Comparison of ENCODE assay signal across 1 cellular context in the genomic region with DNA sequence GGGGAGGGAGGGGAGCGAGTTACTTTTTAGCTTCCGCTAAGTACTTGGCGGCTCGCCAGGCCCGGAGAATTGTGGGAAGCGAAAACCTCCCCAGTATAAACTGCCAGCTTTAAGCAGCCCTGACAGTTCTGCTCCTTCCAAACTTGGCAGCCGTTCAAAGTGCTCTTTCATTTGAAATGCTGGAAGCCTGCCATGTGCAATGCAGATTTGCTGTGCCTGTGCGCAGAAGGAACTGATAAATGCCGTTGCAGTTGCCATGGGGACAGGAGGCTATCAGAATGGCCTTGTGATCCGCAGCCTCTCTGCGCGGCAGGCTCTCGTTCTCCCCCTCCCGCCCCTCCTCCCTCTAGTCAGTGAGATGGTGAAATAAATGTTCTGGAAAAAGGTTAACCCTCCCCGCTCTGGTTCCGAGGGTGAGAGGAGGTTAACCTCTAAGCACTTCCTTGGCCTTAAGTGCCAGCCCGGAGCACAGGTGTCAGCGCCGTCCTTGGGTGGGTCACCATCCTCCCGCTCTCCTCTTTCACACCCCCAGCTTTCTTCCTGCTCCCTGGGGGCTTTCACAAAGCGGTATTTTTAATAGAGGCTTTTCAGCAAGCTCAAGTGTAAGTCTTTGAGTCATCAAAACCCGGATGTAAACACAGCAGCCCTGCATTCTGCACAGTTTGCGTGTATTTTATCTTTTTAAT.
TF ChIP-seq lines count a peak whose summit lies in the region.

No MANE protein-coding gene starts in this region.

TF ChIP-seq in K562, 482 proteins besides CTCF, POLR2A, EP300 and RAD21 (continued from another document):
- TF ChIP-seq, protein P1, sequence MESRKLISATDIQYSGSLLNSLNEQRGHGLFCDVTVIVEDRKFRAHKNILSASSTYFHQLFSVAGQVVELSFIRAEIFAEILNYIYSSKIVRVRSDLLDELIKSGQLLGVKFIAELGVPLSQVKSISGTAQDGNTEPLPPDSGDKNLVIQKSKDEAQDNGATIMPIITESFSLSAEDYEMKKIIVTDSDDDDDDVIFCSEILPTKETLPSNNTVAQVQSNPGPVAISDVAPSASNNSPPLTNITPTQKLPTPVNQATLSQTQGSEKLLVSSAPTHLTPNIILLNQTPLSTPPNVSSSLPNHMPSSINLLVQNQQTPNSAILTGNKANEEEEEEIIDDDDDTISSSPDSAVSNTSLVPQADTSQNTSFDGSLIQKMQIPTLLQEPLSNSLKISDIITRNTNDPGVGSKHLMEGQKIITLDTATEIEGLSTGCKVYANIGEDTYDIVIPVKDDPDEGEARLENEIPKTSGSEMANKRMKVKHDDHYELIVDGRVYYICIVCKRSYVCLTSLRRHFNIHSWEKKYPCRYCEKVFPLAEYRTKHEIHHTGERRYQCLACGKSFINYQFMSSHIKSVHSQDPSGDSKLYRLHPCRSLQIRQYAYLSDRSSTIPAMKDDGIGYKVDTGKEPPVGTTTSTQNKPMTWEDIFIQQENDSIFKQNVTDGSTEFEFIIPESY (CRISPR knock-in tag; IDR thresholded peaks at IDR 0.05): no peak; the same call in 1 of the 2 replicates
- TF ChIP-seq EGR1 (conservative IDR thresholded peaks at IDR 0.05): 0 out of 2 replicates have a peak, but pooled peaks have one; percentile 28
- no peak for TF ChIP-seq NELFE (IDR thresholded peaks at IDR 0.05; ENCODE audit: insufficient read depth, insufficient read length)
- TF ChIP-seq ZNF445 (CRISPR knock-in tag; IDR thresholded peaks at IDR 0.05; ENCODE audit: low read depth): 0 out of 2 replicates have a peak, but pooled peaks have one; percentile 46
- TF ChIP-seq TAF1 (IDR thresholded peaks at IDR 0.05; ENCODE audit: control insufficient read depth, extremely low read depth, insufficient read depth, low read length, severe bottlenecking): no peak
- no peak for TF ChIP-seq RBM22 (IDR thresholded peaks at IDR 0.05; ENCODE audit: low read depth, low read length, poor library complexity, severe bottlenecking)
- no peak for TF ChIP-seq MCM5 (IDR thresholded peaks at IDR 0.05; ENCODE audit: low read depth)
- peak; percentile 77 for TF ChIP-seq RBBP5 (IDR thresholded peaks at IDR 0.05; ENCODE audit: borderline replicate concordance, insufficient read depth, low read length, poor library complexity, severe bottlenecking)
- TF ChIP-seq SMC3 (conservative IDR thresholded peaks at IDR 0.05; ENCODE audit: insufficient read depth, low read depth, low read length): no peak
- no peak for TF ChIP-seq HMG20B (CRISPR knock-in tag; IDR thresholded peaks at IDR 0.05)
- no peak for TF ChIP-seq XRCC5 (IDR thresholded peaks at IDR 0.05; ENCODE audit: low read depth, low read length)
- TF ChIP-seq NRF1 (conservative IDR thresholded peaks at IDR 0.05 in 1 of 2, IDR thresholded peaks at IDR 0.05 in 1 of 2): peak; percentile 87 to 89
